12 cellular contexts compared by ENCODE assay signal in genomic region chr2:191845876-191846786, GRCh38. TPM values are rescaled to one million over a fixed set of nuclear protein-coding genes. Genes with fewer than 3 reads are reported as not detected.
DNase-seq lines count a peak whose midpoint lies in the region; ATAC-seq and TF ChIP-seq lines count a peak whose summit lies in the region.
"Had no signal": no experiment of that assay in that cellular context is flagged by ENCODE, and none has a peak within 500 bp of the region (broad histone marks: within the 10 kb centered on the region; RNA-seq: fewer than 3 reads in every experiment).

No MANE protein-coding gene starts in this region.

- H3K4me1 ChIP-seq in neuronal stem cell (ENCODE audit: control insufficient read depth in 2 of 2, insufficient read depth in 1 of 2, low read depth in 1 of 2, low read length in 2 of 2) (peaks cover 2 to 19% of the 10 kb centered on the region in 2 donors), OCI-LY7 (ENCODE audit: insufficient read depth, low read length, poor library complexity, severe bottlenecking) (no peaks in the 10 kb centered on the region), Caco-2 (0 out of 2 replicates have a peak, but pooled peaks cover 7% of the 10 kb centered on the region)

- H4K20me1 ChIP-seq in OCI-LY7 (ENCODE audit: insufficient read depth, low read length) = no peaks in the 10 kb centered on the region

- H3K4me1 Mint-ChIP-seq in CD14-positive monocyte (peaks cover 26% of the 10 kb centered on the region), Caco-2 (ENCODE audit: low read depth, unreplicated experiment) (peaks cover 6% of the 10 kb centered on the region)

- intact Hi-C loops in CD14-positive monocyte (cut with micrococcal nuclease) (no loop called here), posterior vena cava (cut with DNase I) (no loop called here), OCI-LY7 (cut with micrococcal nuclease; ENCODE audit: unreplicated experiment) (no loop called here), Caco-2 (cut with micrococcal nuclease; ENCODE audit: unreplicated experiment) (no loop called here)

- H3K36me3 ChIP-seq in neuronal stem cell (replicated peaks in 1 of 2; ENCODE audit: control insufficient read depth in 2 of 2, insufficient read depth in 2 of 2, low read length in 2 of 2) (no peaks in the 10 kb centered on the region), OCI-LY7 (ENCODE audit: insufficient read depth, low read length) (no peaks in the 10 kb centered on the region), Caco-2 (ENCODE audit: control insufficient read depth, insufficient read depth, low read length) (no peaks in the 10 kb centered on the region)

- H3K79me1 ChIP-seq in neuronal stem cell (ENCODE audit: low read depth, low read length) = no peaks in the 10 kb centered on the region

- H2BK5ac ChIP-seq in neuronal stem cell (ENCODE audit: low read length) = no peak overlapping the region

- no peak overlapping the region for H2BK120ac ChIP-seq in neuronal stem cell (ENCODE audit: low read depth, low read length)

- H3K36me3 Mint-ChIP-seq in CD14-positive monocyte = no peaks in the 10 kb centered on the region
- H3K36me3 Mint-ChIP-seq in Caco-2 (ENCODE audit: insufficient read depth, unreplicated experiment) = no peaks in the 10 kb centered on the region
- H3K36me3 Mint-ChIP-seq: WTC11 had no signal

- DNase-seq in CD14-positive monocyte (ENCODE audit: low spot score) (no peak), epithelial cell of esophagus (ENCODE audit: low read depth) (no peak), neuronal stem cell (ENCODE audit: low spot score) (no peak), posterior vena cava (ENCODE audit: low spot score) (no peak), OCI-LY7 (ENCODE audit: low spot score) (no peak), Caco-2 (no peak), RPMI8226 (no peak)
- DNase-seq: DMS153, MM.1S, retina had no signal

- peak overlapping the region; percentile 10 for H3K14ac ChIP-seq in neuronal stem cell (ENCODE audit: low read length)

- H3K9ac ChIP-seq in neuronal stem cell (ENCODE audit: low read depth, low read length, poor library complexity) = no peak overlapping the region

- ATAC-seq in HG03432 (IDR thresholded peaks at IDR 0.05; ENCODE audit: unreplicated experiment) = peak; percentile 30

- H3K23ac ChIP-seq in neuronal stem cell (ENCODE audit: low read depth, low read length, poor library complexity) = no peak overlapping the region

- H3K79me2 ChIP-seq in OCI-LY7 (ENCODE audit: insufficient read depth, low read depth, low read length) = no peaks in the 10 kb centered on the region

- H3K27ac ChIP-seq in neuronal stem cell (replicated peaks; ENCODE audit: low read length) = no peak overlapping the region
- H3K27ac ChIP-seq in OCI-LY7 (ENCODE audit: low read depth, low read length, poor library complexity, severe bottlenecking) = no peak overlapping the region

- POLR2A ChIA-PET in OCI-LY7 (lab: Charles Lee) = no interaction called here
- POLR2A ChIA-PET in Caco-2 (lab: Charles Lee) = no interaction called here

- WGBS in neuronal stem cell (ENCODE audit: extremely low coverage in 2 of 2, insufficient read length in 2 of 2, insufficient replicate concordance in 1 of 2), 2 donors = no CpG with 5 or more reads among the region's 27 CpGs

- no peak overlapping the region for H3K18ac ChIP-seq in neuronal stem cell (ENCODE audit: low read length)

- no peaks in the 10 kb centered on the region for H3K27me3 ChIP-seq in neuronal stem cell (ENCODE audit: control insufficient read depth in 3 of 3, insufficient read depth in 3 of 3, low read depth in 1 of 3, low read length in 3 of 3)
- no peaks in the 10 kb centered on the region; the same call in 1 of the 2 replicates for H3K27me3 ChIP-seq in Caco-2 (replicated peaks; ENCODE audit: control insufficient read depth, insufficient read depth, low read length)

- no peak overlapping the region for H4K91ac ChIP-seq in neuronal stem cell (ENCODE audit: low read depth, low read length, poor library complexity)

- no peak overlapping the region for H2BK12ac ChIP-seq in neuronal stem cell (ENCODE audit: low read length)

- TF ChIP-seq CTCF in CD14-positive monocyte (IDR thresholded peaks at IDR 0.05) (no peak), epithelial cell of esophagus (IDR thresholded peaks at IDR 0.05; ENCODE audit: insufficient read depth, low read depth, low read length, missing control alignments) (no peak), OCI-LY7 (conservative IDR thresholded peaks at IDR 0.05; ENCODE audit: low read length) (no peak), Caco-2 (IDR thresholded peaks at IDR 0.05; ENCODE audit: insufficient read depth in 1 of 2, low read depth in 1 of 2, low read length in 1 of 2, severe bottlenecking in 1 of 2, unreplicated experiment in 1 of 2) (no peak)

- no peak overlapping the region for H3K4ac ChIP-seq in neuronal stem cell (ENCODE audit: low read length)

- H3K4me3 ChIP-seq in epithelial cell of esophagus (ENCODE audit: low read length) (peak overlapping the region; percentile 37), neuronal stem cell (ENCODE audit: low read length in 2 of 2) (no peak overlapping the region), OCI-LY7 (ENCODE audit: low read depth, low read length, poor library complexity, severe bottlenecking) (no peak overlapping the region), Caco-2 (ENCODE audit: low read depth, low read length) (no peak overlapping the region)

- H3K4me2 ChIP-seq in neuronal stem cell (ENCODE audit: insufficient read depth, low read length, poor library complexity, severe bottlenecking) (no peak overlapping the region), OCI-LY7 (ENCODE audit: low read length) (no peak overlapping the region)

- H2AFZ ChIP-seq in neuronal stem cell (ENCODE audit: low read length) = peak overlapping the region; percentile 44
- H2AFZ ChIP-seq in OCI-LY7 (ENCODE audit: low read length) = no peak overlapping the region

- H3K4me3 Mint-ChIP-seq in CD14-positive monocyte = peak overlapping the region; percentile 75 to 96
- H3K4me3 Mint-ChIP-seq in Caco-2 (ENCODE audit: unreplicated experiment) = no peak overlapping the region
- H3K4me3 Mint-ChIP-seq: WTC11 had no signal

- CTCF ChIA-PET in OCI-LY7 (lab: Charles Lee; ENCODE audit: unreplicated experiment) (no interaction called here), Caco-2 (lab: Charles Lee) (no interaction called here)

- no peak overlapping the region for H2AK5ac ChIP-seq in neuronal stem cell (ENCODE audit: low read depth, low read length)

- no peaks in the 10 kb centered on the region for H3K9me3 ChIP-seq in neuronal stem cell (replicated peaks in 1 of 2; ENCODE audit: control insufficient read depth in 2 of 2, insufficient read depth in 1 of 2, low read depth in 1 of 2, low read length in 2 of 2)
- no peaks in the 10 kb centered on the region for H3K9me3 ChIP-seq in OCI-LY7 (ENCODE audit: low read length)
- H3K9me3 ChIP-seq in Caco-2 = no peaks in the 10 kb centered on the region

- H3K9me3 Mint-ChIP-seq in CD14-positive monocyte = peaks cover 0 to 2% (median 0%) of the 10 kb centered on the region in 7 donors
- H3K9me3 Mint-ChIP-seq in Caco-2 (ENCODE audit: unreplicated experiment) = no peaks in the 10 kb centered on the region
- H3K9me3 Mint-ChIP-seq: WTC11 had no signal

- H4K8ac ChIP-seq in neuronal stem cell (ENCODE audit: low read depth, low read length) = no peak overlapping the region

- no peak overlapping the region for H3K27ac Mint-ChIP-seq in CD14-positive monocyte
- no peak overlapping the region for H3K27ac Mint-ChIP-seq in Caco-2 (ENCODE audit: unreplicated experiment)
- H3K27ac Mint-ChIP-seq: WTC11 had no signal

- H3K9me2 ChIP-seq in OCI-LY7 (ENCODE audit: insufficient read depth, low read length) = no peaks in the 10 kb centered on the region

- BruUV-seq in OCI-LY7 (replicated peaks; lab: Mats Ljungman, UMichigan) (no TSS peak), Caco-2 (replicated peaks; lab: Mats Ljungman, UMichigan) (no TSS peak)

- no peak overlapping the region for H2BK15ac ChIP-seq in neuronal stem cell (ENCODE audit: low read length)

- H3K27me3 Mint-ChIP-seq in CD14-positive monocyte (ENCODE audit: low read depth in 3 of 3) = peaks cover 6 to 14% (median 9%) of the 10 kb centered on the region in 3 donors
- no peaks in the 10 kb centered on the region for H3K27me3 Mint-ChIP-seq in Caco-2 (ENCODE audit: insufficient read depth, unreplicated experiment)

RNA-seq across cellular contexts. Expression of gene CAVIN2, which starts 0.8 kb away (rescaled TPM):
- polyA plus RNA-seq in CD14-positive monocyte = 1 to 10 TPM; 1.2 to 3.1 TPM
- not detected for polyA plus RNA-seq in neuronal stem cell (2013, experiment 1 of 2)
- polyA plus RNA-seq in neuronal stem cell (2013, experiment 2 of 2) = not detected
- 10 to 100 TPM; 40.4 to 48.8 TPM for total RNA-seq in posterior vena cava
- not detected in 2 replicates for total RNA-seq in OCI-LY7 (2014; rRNA removed; shearing (Covaris generic))
- total RNA-seq in OCI-LY7 (2022) = 0.10 TPM in 1 of 2 replicates, not detected in the other
- not detected in 2 replicates for total RNA-seq in Caco-2 (2022)

Comparison
In these comparisons a context has a peak if more than half of its experiments do, and no peak if none do; other contexts are left out.
1. RNA of gene CAVIN2, which starts 0.8 kb away (total RNA-seq): 40.4 to 48.8 TPM in posterior vena cava; 0.10 TPM in OCI-LY7 and not detected in Caco-2; every median in the first group is over 10 times any median in the second.